ENCODE assay signal across 11 cellular contexts in the genomic region with DNA sequence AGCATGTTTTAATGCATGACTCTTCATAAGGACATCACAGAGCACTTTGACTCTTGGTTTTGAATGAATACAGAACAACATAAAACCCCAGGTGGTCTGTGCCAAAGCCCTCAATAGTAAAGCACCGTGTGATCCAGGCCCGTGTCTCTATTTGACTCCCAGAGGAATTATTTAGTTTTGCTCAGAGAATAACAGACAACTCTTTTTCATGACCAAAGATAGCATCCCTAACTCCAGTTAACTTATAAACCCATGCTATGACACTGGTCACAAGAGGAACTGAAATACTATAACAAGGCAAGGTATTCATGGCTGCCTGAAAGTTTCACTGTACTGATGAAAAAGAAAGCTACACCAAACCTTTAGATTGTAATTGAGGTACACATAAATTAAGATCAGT.
DNase-seq lines count a peak whose midpoint lies in the region; ATAC-seq and TF ChIP-seq lines count a peak whose summit lies in the region.
"Had no signal": no experiment of that assay in that cellular context is flagged by ENCODE, and none has a peak within 500 bp of the region (broad histone marks: within the 10 kb centered on the region; RNA-seq: fewer than 3 reads in every experiment).

No MANE protein-coding gene starts in this region.

- in situ Hi-C loops in brain microvascular endothelial cell (cut with HindIII; ENCODE audit: low pct_ligation_motif_present, low sequenced_read_pairs): no loop called here

- no peak overlapping the region for H3K4me3 Mint-ChIP-seq in CD4-positive, alpha-beta T cell
- H3K4me3 Mint-ChIP-seq in activated T-helper 1 cell treated with anti-CD3 and anti-CD28 coated beads, Interleukin-12 subunit alpha, Interleukin-12 subunit beta, Interleukin-2, Interleukin-4 antibody, amounts not matched to agents 30 ng/mL and 10 ng/mL and 1 ng/mL, durations not matched to agents 14 hours and 24 hours and 36 hours: no peak overlapping the region

- ATAC-seq in GM18520 (IDR thresholded peaks at IDR 0.05; ENCODE audit: unreplicated experiment): peak; percentile 38
- peak; percentile 71 for ATAC-seq in GM21390 (IDR thresholded peaks at IDR 0.05; ENCODE audit: unreplicated experiment)
- ATAC-seq in HG03060 (IDR thresholded peaks at IDR 0.05; ENCODE audit: low read depth, unreplicated experiment): peak; percentile 57
- ATAC-seq in CD4-positive, alpha-beta T cell (ENCODE audit: poor library complexity): no peak

- H3K27me3 Mint-ChIP-seq in CD4-positive, alpha-beta T cell: no peaks in the 10 kb centered on the region
- H3K27me3 Mint-ChIP-seq in activated T-helper 1 cell treated with anti-CD3 and anti-CD28 coated beads, Interleukin-12 subunit alpha, Interleukin-12 subunit beta, Interleukin-2, Interleukin-4 antibody, amounts not matched to agents 30 ng/mL and 10 ng/mL and 1 ng/mL, durations not matched to agents 14 hours and 24 hours and 36 hours (ENCODE audit: insufficient read depth): peaks cover 6% of the 10 kb centered on the region

- peaks cover 17% of the 10 kb centered on the region for H3K4me1 Mint-ChIP-seq in CD4-positive, alpha-beta T cell (ENCODE audit: low read depth)
- peaks cover 18% of the 10 kb centered on the region for H3K4me1 Mint-ChIP-seq in activated T-helper 1 cell treated with anti-CD3 and anti-CD28 coated beads, Interleukin-12 subunit alpha, Interleukin-12 subunit beta, Interleukin-2, Interleukin-4 antibody, amounts not matched to agents 30 ng/mL and 10 ng/mL and 1 ng/mL, durations not matched to agents 14 hours and 24 hours and 36 hours (ENCODE audit: low read depth)

- POLR2A ChIA-PET in CD4-positive, alpha-beta T cell (lab: Charles Lee): interaction anchor here (1.2 kb wide), 1 partner anchor 12 kb away, joined by 3 read pairs; no protein-coding TSS in a partner anchor

- CTCF ChIA-PET in CD4-positive, alpha-beta T cell (lab: Charles Lee): no interaction called here

- H3K36me3 ChIP-seq in brain microvascular endothelial cell (replicated peaks) (peaks cover 2% of the 10 kb centered on the region), MG63 (peaks cover 3% of the 10 kb centered on the region; the same call in 1 of the 2 replicates)

- no peaks in the 10 kb centered on the region for H3K36me3 Mint-ChIP-seq in CD4-positive, alpha-beta T cell (ENCODE audit: low read depth)
- no peaks in the 10 kb centered on the region for H3K36me3 Mint-ChIP-seq in activated T-helper 1 cell treated with anti-CD3 and anti-CD28 coated beads, Interleukin-12 subunit alpha, Interleukin-12 subunit beta, Interleukin-2, Interleukin-4 antibody, amounts not matched to agents 30 ng/mL and 10 ng/mL and 1 ng/mL, durations not matched to agents 14 hours and 24 hours and 36 hours (ENCODE audit: low read depth)

- H3K27ac ChIP-seq in brain microvascular endothelial cell: peak overlapping the region; percentile 98
- no peak overlapping the region for H3K27ac ChIP-seq in CD4-positive, alpha-beta T cell (ENCODE audit: low read depth, low read length)

- no peak for TF ChIP-seq CTCF in brain microvascular endothelial cell (IDR thresholded peaks at IDR 0.05; ENCODE audit: low read depth, low read length, missing control alignments)
- TF ChIP-seq CTCF in CD4-positive, alpha-beta T cell (IDR thresholded peaks at IDR 0.05): no peak

- no peaks in the 10 kb centered on the region for H3K9me3 Mint-ChIP-seq in CD4-positive, alpha-beta T cell
- H3K9me3 Mint-ChIP-seq in activated T-helper 1 cell treated with anti-CD3 and anti-CD28 coated beads, Interleukin-12 subunit alpha, Interleukin-12 subunit beta, Interleukin-2, Interleukin-4 antibody, amounts not matched to agents 30 ng/mL and 10 ng/mL and 1 ng/mL, durations not matched to agents 14 hours and 24 hours and 36 hours: no peaks in the 10 kb centered on the region

- no peak overlapping the region for H3K27ac Mint-ChIP-seq in CD4-positive, alpha-beta T cell
- no peak overlapping the region for H3K27ac Mint-ChIP-seq in activated T-helper 1 cell treated with anti-CD3 and anti-CD28 coated beads, Interleukin-12 subunit alpha, Interleukin-12 subunit beta, Interleukin-2, Interleukin-4 antibody, amounts not matched to agents 30 ng/mL and 10 ng/mL and 1 ng/mL, durations not matched to agents 14 hours and 24 hours and 36 hours

- H3K4me3 ChIP-seq in brain microvascular endothelial cell (ENCODE audit: low read depth, low read length) (no peak overlapping the region), MG63 (no peak overlapping the region)

- intact Hi-C loops in CD4-positive, alpha-beta T cell (cut with DNase I, micrococcal nuclease): no loop called here
- intact Hi-C loops in activated T-helper 1 cell treated with anti-CD3 and anti-CD28 coated beads, Interleukin-12 subunit alpha, Interleukin-12 subunit beta, Interleukin-2, Interleukin-4 antibody, amounts not matched to agents 30 ng/mL and 10 ng/mL and 1 ng/mL, durations not matched to agents 14 hours and 24 hours and 36 hours (cut with micrococcal nuclease): loop anchor here (1.0 kb wide), 1 partner anchor 96 kb away; no protein-coding TSS in a partner anchor

- no peaks in the 10 kb centered on the region for H3K27me3 ChIP-seq in brain microvascular endothelial cell (replicated peaks)
- no peaks in the 10 kb centered on the region for H3K27me3 ChIP-seq in MG63
- no peaks in the 10 kb centered on the region for H3K27me3 ChIP-seq in CD4-positive, alpha-beta T cell (ENCODE audit: control insufficient read depth, insufficient read depth, low read length)

- DNase-seq in brain microvascular endothelial cell: no peak
- DNase-seq in MG63: no peak
- no peak for DNase-seq in CD4-positive, alpha-beta T cell
- DNase-seq in ecto neural progenitor cell (ENCODE audit: low spot score): no peak
- no peak for DNase-seq in activated T-helper 1 cell treated with anti-CD3 and anti-CD28 coated beads, Interleukin-12 subunit alpha, Interleukin-12 subunit beta, Interleukin-2, Interleukin-4 antibody, amounts not matched to agents 30 ng/mL and 10 ng/mL and 1 ng/mL, durations not matched to agents 14 hours and 24 hours and 36 hours (ENCODE audit: low spot score)
- DNase-seq: DMS79, NCI-H2081 treated with DMSO at 0.1 percent for 48 hours, small intestine had no signal

- no peaks in the 10 kb centered on the region for H3K9me3 ChIP-seq in MG63
- no peaks in the 10 kb centered on the region for H3K9me3 ChIP-seq in CD4-positive, alpha-beta T cell (ENCODE audit: control insufficient read depth, low read length)
